15 cellular contexts compared by ENCODE assay signal in genomic region chr2:239043326-239043725, GRCh38.
A peak's percentile ranks its signal among the peaks of the same experiment; 100 is the strongest.
DNase-seq lines count a peak whose midpoint lies in the region; ATAC-seq and TF ChIP-seq lines count a peak whose summit lies in the region.
"Had no signal": no experiment of that assay in that cellular context is flagged by ENCODE, and none has a peak within 500 bp of the region (broad histone marks: within the 10 kb centered on the region; RNA-seq: fewer than 3 reads in every experiment).

No MANE protein-coding gene starts in this region.

- H3K4me1 Mint-ChIP-seq in activated CD8-positive, alpha-beta T cell treated with anti-CD3 and anti-CD28 coated beads, Interleukin-2, amount 10 ng/mL, durations not matched to agents 7 days and 5 days (ENCODE audit: low read depth) = peaks cover 3% of the 10 kb centered on the region
- no peaks in the 10 kb centered on the region for H3K4me1 Mint-ChIP-seq in activated CD8-positive, alpha-beta T cell treated with anti-CD3 and anti-CD28 coated beads for 36 hours (ENCODE audit: low read depth)
- H3K4me1 Mint-ChIP-seq in activated CD8-positive, alpha-beta memory T cell treated with anti-CD3 and anti-CD28 coated beads, Interleukin-2, amount 10 ng/mL, durations not matched to agents 7 days and 5 days = no peaks in the 10 kb centered on the region

- DNase-seq in activated CD8-positive, alpha-beta T cell treated with anti-CD3 and anti-CD28 coated beads, Interleukin-2, amount 10 ng/mL, durations not matched to agents 7 days and 5 days = no peak
- no peak for DNase-seq in activated CD8-positive, alpha-beta T cell treated with anti-CD3 and anti-CD28 coated beads for 36 hours
- DNase-seq in left cardiac atrium (peak; percentile 1), left ventricle myocardium superior (no peak), sigmoid colon (peak; percentile 29)
- no peak for DNase-seq in activated CD8-positive, alpha-beta memory T cell treated with anti-CD3 and anti-CD28 coated beads, Interleukin-2, amount 10 ng/mL, durations not matched to agents 7 days and 5 days
- DNase-seq: BE2C; CD4-positive, CD25-positive, alpha-beta regulatory T cell; DMS53; GM23248; IMR-90 had no signal

- ATAC-seq in activated CD8-positive, alpha-beta T cell treated with anti-CD3 and anti-CD28 coated beads, Interleukin-2, amount 10 ng/mL, durations not matched to agents 7 days and 5 days = no peak
- no peak for ATAC-seq in activated CD8-positive, alpha-beta T cell treated with anti-CD3 and anti-CD28 coated beads for 36 hours
- ATAC-seq in left cardiac atrium = no peak
- ATAC-seq in left ventricle myocardium superior = no peak
- no peak for ATAC-seq in activated CD8-positive, alpha-beta memory T cell treated with anti-CD3 and anti-CD28 coated beads, Interleukin-2, amount 10 ng/mL, durations not matched to agents 7 days and 5 days
- no peak for ATAC-seq in HG02973 (IDR thresholded peaks at IDR 0.05; ENCODE audit: unreplicated experiment)
- ATAC-seq: A549, GM12878, HCT116 had no signal

- H3K27ac Mint-ChIP-seq in activated CD8-positive, alpha-beta T cell treated with anti-CD3 and anti-CD28 coated beads, Interleukin-2, amount 10 ng/mL, durations not matched to agents 7 days and 5 days = peak overlapping the region; percentile 26
- no peak overlapping the region for H3K27ac Mint-ChIP-seq in activated CD8-positive, alpha-beta T cell treated with anti-CD3 and anti-CD28 coated beads for 36 hours
- no peak overlapping the region for H3K27ac Mint-ChIP-seq in activated CD8-positive, alpha-beta memory T cell treated with anti-CD3 and anti-CD28 coated beads, Interleukin-2, amount 10 ng/mL, durations not matched to agents 7 days and 5 days
- H3K27ac Mint-ChIP-seq: CD4-positive, CD25-positive, alpha-beta regulatory T cell had no signal

- WGBS in sigmoid colon, 2 donors = 91 to 97% methylated on average over 12 of the region's 12 CpGs

- H3K4me3 Mint-ChIP-seq in activated CD8-positive, alpha-beta T cell treated with anti-CD3 and anti-CD28 coated beads, Interleukin-2, amount 10 ng/mL, durations not matched to agents 7 days and 5 days = no peak overlapping the region
- no peak overlapping the region for H3K4me3 Mint-ChIP-seq in activated CD8-positive, alpha-beta T cell treated with anti-CD3 and anti-CD28 coated beads for 36 hours
- H3K4me3 Mint-ChIP-seq in activated CD8-positive, alpha-beta memory T cell treated with anti-CD3 and anti-CD28 coated beads, Interleukin-2, amount 10 ng/mL, durations not matched to agents 7 days and 5 days = no peak overlapping the region
- H3K4me3 Mint-ChIP-seq: CD4-positive, CD25-positive, alpha-beta regulatory T cell had no signal

- no peaks in the 10 kb centered on the region for H3K9me3 Mint-ChIP-seq in activated CD8-positive, alpha-beta T cell treated with anti-CD3 and anti-CD28 coated beads, Interleukin-2, amount 10 ng/mL, durations not matched to agents 7 days and 5 days (ENCODE audit: insufficient read depth)
- H3K9me3 Mint-ChIP-seq in activated CD8-positive, alpha-beta T cell treated with anti-CD3 and anti-CD28 coated beads for 36 hours = no peaks in the 10 kb centered on the region
- no peaks in the 10 kb centered on the region for H3K9me3 Mint-ChIP-seq in activated CD8-positive, alpha-beta memory T cell treated with anti-CD3 and anti-CD28 coated beads, Interleukin-2, amount 10 ng/mL, durations not matched to agents 7 days and 5 days (ENCODE audit: low read depth)
- H3K9me3 Mint-ChIP-seq: CD4-positive, CD25-positive, alpha-beta regulatory T cell had no signal

- no peak for TF ChIP-seq CTCF in activated CD8-positive, alpha-beta T cell treated with anti-CD3 and anti-CD28 coated beads for 36 hours (IDR thresholded peaks at IDR 0.05)
- TF ChIP-seq CTCF in sigmoid colon (IDR thresholded peaks at IDR 0.05) = no peak

- no peak overlapping the region for H3K4me3 ChIP-seq in sigmoid colon
- H3K4me3 ChIP-seq: A549, GM12878, GM23248 had no signal

- H3K36me3 ChIP-seq in sigmoid colon = peaks cover 0 to 6% (median 0%) of the 10 kb centered on the region in 4 donors
- H3K36me3 ChIP-seq: BE2C had no signal

- no peak for TF ChIP-seq POLR2A in sigmoid colon (IDR thresholded peaks at IDR 0.05)

- no peaks in the 10 kb centered on the region for H3K27me3 ChIP-seq in sigmoid colon
- H3K27me3 ChIP-seq: BE2C had no signal

- H3K9me3 ChIP-seq in sigmoid colon = no peaks in the 10 kb centered on the region
- H3K9me3 ChIP-seq: A549, BE2C had no signal

- POLR2A ChIA-PET in activated CD8-positive, alpha-beta T cell treated with anti-CD3 and anti-CD28 coated beads, Interleukin-2, amount 10 ng/mL, durations not matched to agents 7 days and 5 days (lab: Charles Lee) = no interaction called here
- POLR2A ChIA-PET in activated CD8-positive, alpha-beta T cell treated with anti-CD3 and anti-CD28 coated beads for 36 hours (lab: Charles Lee) = no interaction called here

- TF ChIP-seq EP300 in sigmoid colon (IDR thresholded peaks at IDR 0.05) = no peak

- no peaks in the 10 kb centered on the region for H3K36me3 Mint-ChIP-seq in activated CD8-positive, alpha-beta T cell treated with anti-CD3 and anti-CD28 coated beads, Interleukin-2, amount 10 ng/mL, durations not matched to agents 7 days and 5 days (ENCODE audit: low read depth)
- H3K36me3 Mint-ChIP-seq in activated CD8-positive, alpha-beta T cell treated with anti-CD3 and anti-CD28 coated beads for 36 hours (ENCODE audit: low read depth) = no peaks in the 10 kb centered on the region
- H3K36me3 Mint-ChIP-seq in activated CD8-positive, alpha-beta memory T cell treated with anti-CD3 and anti-CD28 coated beads, Interleukin-2, amount 10 ng/mL, durations not matched to agents 7 days and 5 days = no peaks in the 10 kb centered on the region

- no peaks in the 10 kb centered on the region for H3K4me1 ChIP-seq in sigmoid colon
- H3K4me1 ChIP-seq: A549, BE2C had no signal

- no peaks in the 10 kb centered on the region for H3K27me3 Mint-ChIP-seq in activated CD8-positive, alpha-beta T cell treated with anti-CD3 and anti-CD28 coated beads, Interleukin-2, amount 10 ng/mL, durations not matched to agents 7 days and 5 days (ENCODE audit: low read depth)
- H3K27me3 Mint-ChIP-seq in activated CD8-positive, alpha-beta T cell treated with anti-CD3 and anti-CD28 coated beads for 36 hours = no peaks in the 10 kb centered on the region
- no peaks in the 10 kb centered on the region for H3K27me3 Mint-ChIP-seq in activated CD8-positive, alpha-beta memory T cell treated with anti-CD3 and anti-CD28 coated beads, Interleukin-2, amount 10 ng/mL, durations not matched to agents 7 days and 5 days

- H3K27ac ChIP-seq in sigmoid colon = no peak overlapping the region
- H3K27ac ChIP-seq: A549, GM23248 had no signal

- intact Hi-C loops in activated CD8-positive, alpha-beta T cell treated with anti-CD3 and anti-CD28 coated beads for 36 hours (cut with micrococcal nuclease) = no loop called here
- intact Hi-C loops in left cardiac atrium (cut with DNase I) = no loop called here
- intact Hi-C loops in left ventricle myocardium superior (cut with micrococcal nuclease) = no loop called here
- intact Hi-C loops in sigmoid colon (cut with DNase I) = no loop called here

- CTCF ChIA-PET in activated CD8-positive, alpha-beta T cell treated with anti-CD3 and anti-CD28 coated beads, Interleukin-2, amount 10 ng/mL, durations not matched to agents 7 days and 5 days (lab: Charles Lee) = no interaction called here
- CTCF ChIA-PET in activated CD8-positive, alpha-beta T cell treated with anti-CD3 and anti-CD28 coated beads for 36 hours (lab: Charles Lee) = no interaction called here
- CTCF ChIA-PET in activated CD8-positive, alpha-beta memory T cell treated with anti-CD3 and anti-CD28 coated beads, Interleukin-2, amount 10 ng/mL, durations not matched to agents 7 days and 5 days (lab: Charles Lee) = no interaction called here

Comparison
In these comparisons a context has a peak if more than half of its experiments do, and no peak if none do; other contexts are left out.
1. DNase-seq: peak in left cardiac atrium (single experiment) and sigmoid colon (single experiment); none in activated CD8-positive, alpha-beta T cell treated with anti-CD3 and anti-CD28 coated beads, Interleukin-2, amount 10 ng/mL, durations not matched to agents 7 days and 5 days (single experiment), activated CD8-positive, alpha-beta T cell treated with anti-CD3 and anti-CD28 coated beads for 36 hours (single experiment), left ventricle myocardium superior (single experiment) and activated CD8-positive, alpha-beta memory T cell treated with anti-CD3 and anti-CD28 coated beads, Interleukin-2, amount 10 ng/mL, durations not matched to agents 7 days and 5 days (single experiment).